Comparison of ENCODE assay signal across 36 cellular contexts in the genomic region with DNA sequence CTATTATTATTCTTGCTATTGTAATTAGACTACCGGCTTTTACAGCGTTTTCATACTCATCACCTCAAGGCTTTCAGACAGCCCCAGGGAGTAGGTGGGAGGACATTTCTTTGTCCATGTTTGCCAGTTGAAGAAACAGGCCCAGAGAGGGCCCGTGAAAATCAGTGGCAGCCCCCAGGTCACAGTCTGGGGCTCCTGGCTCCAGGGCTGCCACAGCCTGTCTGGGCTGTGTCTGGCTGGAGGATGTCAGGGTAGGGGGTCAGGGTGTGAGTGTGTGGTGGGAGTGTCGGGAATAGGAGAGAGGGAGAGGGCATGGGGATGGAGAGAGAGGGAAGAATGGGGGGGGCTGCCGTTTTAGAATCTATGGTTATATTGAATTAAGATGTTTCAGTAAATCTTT.
"Had no signal": no experiment of that assay in that cellular context is flagged by ENCODE, and none has a peak within 500 bp of the region (broad histone marks: within the 10 kb centered on the region; RNA-seq: fewer than 3 reads in every experiment).

No MANE protein-coding gene starts in this region.

- FAIRE-seq: astrocyte, TTC549 had no signal

- H3K27ac ChIP-seq: body of pancreas, brain microvascular endothelial cell, breast epithelium, VCaP had no signal

- H3K27me3 ChIP-seq: body of pancreas, brain microvascular endothelial cell, breast epithelium had no signal

- H3K27me3 Mint-ChIP-seq: activated CD4-positive, alpha-beta memory T cell treated with anti-CD3 and anti-CD28 coated beads for 36 hours; activated CD8-positive, alpha-beta T cell treated with anti-CD3 and anti-CD28 coated beads for 36 hours; activated naive CD8-positive, alpha-beta T cell treated with anti-CD3 and anti-CD28 coated beads for 36 hours; activated T-helper 17 cell treated with anti-CD3 and anti-CD28 coated beads, Interleukin-2, amount 50 U/mL, for 72 hours had no signal

- H3K9me3 ChIP-seq: body of pancreas, breast epithelium had no signal

- H3K27ac Mint-ChIP-seq: activated B cell treated with CpG ODN at 0.5 μM for 24 hours; activated CD4-positive, alpha-beta memory T cell treated with anti-CD3 and anti-CD28 coated beads for 36 hours; activated CD4-positive, alpha-beta T cell treated with anti-CD3 and anti-CD28 coated beads, Interleukin-2, amount 10 ng/mL, durations not matched to agents 24 days and 14 days; activated CD8-positive, alpha-beta T cell treated with anti-CD3 and anti-CD28 coated beads for 36 hours; activated naive CD4-positive, alpha-beta T cell treated with anti-CD3 and anti-CD28 coated beads for 36 hours; activated naive CD4-positive, alpha-beta T cell treated with anti-CD3 and anti-CD28 coated beads, Interleukin-2, amount 50 U/mL, for 72 hours; activated naive CD8-positive, alpha-beta T cell treated with anti-CD3 and anti-CD28 coated beads for 36 hours; activated T-cell treated with anti-CD3 and anti-CD28 coated beads, Interleukin-2, amount 50 U/mL, for 72 hours; activated T-helper 1 cell treated with anti-CD3 and anti-CD28 coated beads, Interleukin-12 subunit alpha, Interleukin-12 subunit beta, Interleukin-2, Interleukin-4 antibody, amounts not matched to agents 30 ng/mL and 10 ng/mL and 1 ng/mL, durations not matched to agents 14 hours and 24 hours and 36 hours; activated T-helper 17 cell treated with anti-CD3 and anti-CD28 coated beads, Interleukin-2, amount 50 U/mL, for 72 hours; T-helper 1 cell treated with Interleukin-12 subunit alpha and Interleukin-12 subunit beta and Interleukin-4 antibody, amounts not matched to agents 30 μg/mL and 1 μg/mL, for 36 hours; T-helper 2 cell treated with Interferon-gamma antibody and Interleukin-4, amounts not matched to agents 5 μg/mL and 100 μg/mL, for 36 hours had no signal

- H3K9me3 Mint-ChIP-seq: activated B cell treated with CpG ODN at 0.5 μM for 24 hours; activated CD4-positive, alpha-beta memory T cell treated with anti-CD3 and anti-CD28 coated beads for 36 hours; activated CD4-positive, alpha-beta T cell treated with anti-CD3 and anti-CD28 coated beads, Interleukin-2, amount 10 ng/mL, durations not matched to agents 24 days and 14 days; activated CD8-positive, alpha-beta T cell treated with anti-CD3 and anti-CD28 coated beads for 36 hours; activated naive CD4-positive, alpha-beta T cell treated with anti-CD3 and anti-CD28 coated beads for 36 hours; activated naive CD4-positive, alpha-beta T cell treated with anti-CD3 and anti-CD28 coated beads, Interleukin-2, amount 50 U/mL, for 72 hours; activated naive CD8-positive, alpha-beta T cell treated with anti-CD3 and anti-CD28 coated beads for 36 hours; activated T-cell treated with anti-CD3 and anti-CD28 coated beads, Interleukin-2, amount 50 U/mL, for 4 hours; activated T-cell treated with anti-CD3 and anti-CD28 coated beads, Interleukin-2, amount 50 U/mL, for 72 hours; activated T-helper 1 cell treated with anti-CD3 and anti-CD28 coated beads, Interleukin-12 subunit alpha, Interleukin-12 subunit beta, Interleukin-2, Interleukin-4 antibody, amounts not matched to agents 30 ng/mL and 10 ng/mL and 1 ng/mL, durations not matched to agents 14 hours and 24 hours and 36 hours; activated T-helper 17 cell treated with anti-CD3 and anti-CD28 coated beads, Interleukin-2, amount 50 U/mL, for 72 hours; T-helper 1 cell treated with Interleukin-12 subunit alpha and Interleukin-12 subunit beta and Interleukin-4 antibody, amounts not matched to agents 30 μg/mL and 1 μg/mL, for 36 hours; T-helper 2 cell treated with Interferon-gamma antibody and Interleukin-4, amounts not matched to agents 5 μg/mL and 100 μg/mL, for 36 hours had no signal

- H3K36me3 Mint-ChIP-seq: activated CD4-positive, alpha-beta memory T cell treated with anti-CD3 and anti-CD28 coated beads for 36 hours; activated naive CD4-positive, alpha-beta T cell treated with anti-CD3 and anti-CD28 coated beads, Interleukin-2, amount 50 U/mL, for 72 hours; activated naive CD8-positive, alpha-beta T cell treated with anti-CD3 and anti-CD28 coated beads for 36 hours had no signal

- DNase-seq: activated B cell treated with CpG ODN at 0.5 μM for 24 hours; activated CD4-positive, alpha-beta memory T cell treated with anti-CD3 and anti-CD28 coated beads for 36 hours; activated CD4-positive, alpha-beta T cell treated with anti-CD3 and anti-CD28 coated beads for 4 hours; activated CD4-positive, alpha-beta T cell treated with anti-CD3 and anti-CD28 coated beads, Interleukin-2, amount 10 ng/mL, durations not matched to agents 24 days and 14 days; activated CD4-positive, alpha-beta T cell treated with anti-CD3 and anti-CD28 coated beads, Interleukin-2, amount 50 U/mL, for 1 hour; activated CD4-positive, alpha-beta T cell treated with anti-CD3 and anti-CD28 coated beads, Interleukin-2, amount 50 U/mL, for 4 hours; activated CD4-positive, CD25-positive, alpha-beta regulatory T cell treated with anti-CD3 and anti-CD28 coated beads, Interleukin-2, amount 50 U/mL, for 72 hours; activated CD8-positive, alpha-beta memory T cell treated with anti-CD3 and anti-CD28 coated beads, Interleukin-2, amount 50 U/mL, for 4 hours; activated CD8-positive, alpha-beta T cell treated with anti-CD3 and anti-CD28 coated beads for 36 hours; activated effector memory CD4-positive, alpha-beta T cell treated with anti-CD3 and anti-CD28 coated beads, Interleukin-2, amount 50 U/mL, for 16 hours; activated gamma-delta T cell treated with Interleukin-2 at 50 U/mL for 16 hours; activated naive CD4-positive, alpha-beta T cell; activated naive CD4-positive, alpha-beta T cell treated with anti-CD3 and anti-CD28 coated beads for 36 hours; activated naive CD4-positive, alpha-beta T cell treated with anti-CD3 and anti-CD28 coated beads, Interleukin-2, amount 50 U/mL, for 16 hours; activated naive CD8-positive, alpha-beta T cell treated with anti-CD3 and anti-CD28 coated beads for 36 hours; activated T-cell treated with anti-CD3 and anti-CD28 coated beads for 4 hours; activated T-cell treated with anti-CD3 and anti-CD28 coated beads, Interleukin-2, amount 50 U/mL, for 1 hour; activated T-cell treated with anti-CD3 and anti-CD28 coated beads, Interleukin-2, amount 50 U/mL, for 4 hours; activated T-cell treated with anti-CD3 and anti-CD28 coated beads, Interleukin-2, amount 50 U/mL, for 72 hours; amygdala; anterior cingulate cortex; body of pancreas; brain microvascular endothelial cell; SW 1271; T-helper 1 cell; T-helper 2 cell; T-helper 9 cell had no signal

- ATAC-seq: activated CD8-positive, alpha-beta T cell treated with anti-CD3 and anti-CD28 coated beads for 36 hours; activated naive CD4-positive, alpha-beta T cell treated with anti-CD3 and anti-CD28 coated beads, Interleukin-2, amount 50 U/mL, for 72 hours; activated T-cell treated with anti-CD3 and anti-CD28 coated beads, Interleukin-2, amount 50 U/mL, for 4 hours; activated T-cell treated with anti-CD3 and anti-CD28 coated beads, Interleukin-2, amount 50 U/mL, for 72 hours; activated T-helper 17 cell treated with anti-CD3 and anti-CD28 coated beads, Interleukin-2, amount 50 U/mL, for 72 hours; body of pancreas had no signal

- H3K4me1 Mint-ChIP-seq: activated CD4-positive, alpha-beta T cell treated with anti-CD3 and anti-CD28 coated beads, Interleukin-2, amount 10 ng/mL, durations not matched to agents 24 days and 14 days; activated T-helper 17 cell treated with anti-CD3 and anti-CD28 coated beads, Interleukin-2, amount 50 U/mL, for 72 hours had no signal

- H3K4me1 ChIP-seq: body of pancreas, breast epithelium had no signal

- H3K4me3 Mint-ChIP-seq: activated B cell treated with CpG ODN at 0.5 μM for 24 hours; activated CD4-positive, alpha-beta memory T cell treated with anti-CD3 and anti-CD28 coated beads for 36 hours; activated CD4-positive, alpha-beta T cell treated with anti-CD3 and anti-CD28 coated beads, Interleukin-2, amount 10 ng/mL, durations not matched to agents 24 days and 14 days; activated CD8-positive, alpha-beta T cell treated with anti-CD3 and anti-CD28 coated beads for 36 hours; activated naive CD4-positive, alpha-beta T cell treated with anti-CD3 and anti-CD28 coated beads for 36 hours; activated naive CD8-positive, alpha-beta T cell treated with anti-CD3 and anti-CD28 coated beads for 36 hours; activated T-cell treated with anti-CD3 and anti-CD28 coated beads, Interleukin-2, amount 50 U/mL, for 4 hours; activated T-cell treated with anti-CD3 and anti-CD28 coated beads, Interleukin-2, amount 50 U/mL, for 72 hours; activated T-helper 1 cell treated with anti-CD3 and anti-CD28 coated beads, Interleukin-12 subunit alpha, Interleukin-12 subunit beta, Interleukin-2, Interleukin-4 antibody, amounts not matched to agents 30 ng/mL and 10 ng/mL and 1 ng/mL, durations not matched to agents 14 hours and 24 hours and 36 hours; activated T-helper 17 cell treated with anti-CD3 and anti-CD28 coated beads, Interleukin-2, amount 50 U/mL, for 72 hours; T-helper 1 cell treated with Interleukin-12 subunit alpha and Interleukin-12 subunit beta and Interleukin-4 antibody, amounts not matched to agents 30 μg/mL and 1 μg/mL, for 36 hours; T-helper 2 cell treated with Interferon-gamma antibody and Interleukin-4, amounts not matched to agents 5 μg/mL and 100 μg/mL, for 36 hours had no signal

- H3K36me3 ChIP-seq: brain microvascular endothelial cell, breast epithelium had no signal

- H3K4me3 ChIP-seq: body of pancreas, breast epithelium had no signal
